Comparison of ENCODE assay signal across 8 cellular contexts in genomic region chr2:25851740-25852503, GRCh38. TPM values are rescaled to one million over a fixed set of nuclear protein-coding genes. Genes with fewer than 3 reads are reported as not detected.
DNase-seq lines count a peak whose midpoint lies in the region; ATAC-seq and TF ChIP-seq lines count a peak whose summit lies in the region.

No MANE protein-coding gene starts in this region.

- H3K36me3 Mint-ChIP-seq in CD8-positive, alpha-beta T cell = peaks cover 11% of the 10 kb centered on the region
- peaks cover 3% of the 10 kb centered on the region for H3K36me3 Mint-ChIP-seq in activated naive CD4-positive, alpha-beta T cell treated with anti-CD3 and anti-CD28 coated beads, Interleukin-2, amount 50 U/mL, for 24 hours

- H3K27me3 ChIP-seq in CD8-positive, alpha-beta T cell (ENCODE audit: insufficient read depth, low read length) = no peaks in the 10 kb centered on the region

- no peaks in the 10 kb centered on the region for H3K27me3 Mint-ChIP-seq in CD8-positive, alpha-beta T cell (ENCODE audit: low read depth)
- no peaks in the 10 kb centered on the region for H3K27me3 Mint-ChIP-seq in activated naive CD4-positive, alpha-beta T cell treated with anti-CD3 and anti-CD28 coated beads, Interleukin-2, amount 50 U/mL, for 24 hours

- POLR2A ChIA-PET in CD8-positive, alpha-beta T cell (lab: Charles Lee) = interaction anchor here (1.2 to 3.9 kb wide), 3 partner anchors 17 to 26 kb away, joined by 3 to 24 read pairs (median 4); partner anchors contain the start of gene ASXL2

- no peak overlapping the region for H3K4me3 ChIP-seq in CD8-positive, alpha-beta T cell (ENCODE audit: low read depth, low read length)

- peak in 3 of 7 experiments; percentile 10 to 26 (median 24) for DNase-seq in CD8-positive, alpha-beta T cell
- peak; percentile 70 for DNase-seq in NOMO-1 treated with dmso at 0.1 percent for 144 hours (lab: John Stamatoyannopoulos, UW; ENCODE audit: unreplicated experiment)
- DNase-seq in Right ventricle myocardium superior = no peak
- peak; percentile 40 for DNase-seq in putamen (ENCODE audit: low spot score)

- peaks cover 3% of the 10 kb centered on the region for H3K9me3 Mint-ChIP-seq in CD8-positive, alpha-beta T cell
- no peaks in the 10 kb centered on the region for H3K9me3 Mint-ChIP-seq in activated naive CD4-positive, alpha-beta T cell treated with anti-CD3 and anti-CD28 coated beads, Interleukin-2, amount 50 U/mL, for 24 hours

- no peak overlapping the region for H3K27ac Mint-ChIP-seq in CD8-positive, alpha-beta T cell
- H3K27ac Mint-ChIP-seq in activated naive CD4-positive, alpha-beta T cell treated with anti-CD3 and anti-CD28 coated beads, Interleukin-2, amount 50 U/mL, for 24 hours = peak overlapping the region; percentile 89

- peak; percentile 74 for TF ChIP-seq CTCF in CD8-positive, alpha-beta T cell (IDR thresholded peaks at IDR 0.05)

- no peak overlapping the region for H3K27ac ChIP-seq in CD8-positive, alpha-beta T cell (ENCODE audit: low read depth, low read length)

- no peaks in the 10 kb centered on the region for H3K36me3 ChIP-seq in CD8-positive, alpha-beta T cell (ENCODE audit: insufficient read depth, low read length)

- peak; percentile 95 for ATAC-seq in CD8-positive, alpha-beta T cell
- peak; percentile 85 for ATAC-seq in GM18867 (IDR thresholded peaks at IDR 0.05; ENCODE audit: unreplicated experiment)
- ATAC-seq in HG03354 (IDR thresholded peaks at IDR 0.05; ENCODE audit: poor library complexity, severe bottlenecking, unreplicated experiment) = peak; percentile 82
- peak; percentile 92 for ATAC-seq in Right ventricle myocardium superior (ENCODE audit: poor library complexity)
- ATAC-seq in GM18858 (IDR thresholded peaks at IDR 0.05; ENCODE audit: unreplicated experiment) = no peak

- CTCF ChIA-PET in CD8-positive, alpha-beta T cell (lab: Charles Lee) = interaction anchor here (0.6 to 4.2 kb wide), 37 partner anchors 9 to 383 kb away, joined by 3 to 39 read pairs (median 4); partner anchors contain the start of genes ASXL2 and KIF3C

- peak overlapping the region; percentile 65 for H3K4me3 Mint-ChIP-seq in CD8-positive, alpha-beta T cell
- H3K4me3 Mint-ChIP-seq in activated naive CD4-positive, alpha-beta T cell treated with anti-CD3 and anti-CD28 coated beads, Interleukin-2, amount 50 U/mL, for 24 hours = peak overlapping the region; percentile 80

- intact Hi-C loops in CD8-positive, alpha-beta T cell (cut with DNase I, micrococcal nuclease) = loop anchor here (1.0 to 10.0 kb wide), 10 partner anchors 26 to 725 kb away; partner anchors contain the start of gene ASXL2 (in 2 of the 2)
- intact Hi-C loops in Right ventricle myocardium superior (cut with DNase I) = loop anchor here (10.0 kb wide), 1 partner anchor 103 kb away; no protein-coding TSS in a partner anchor

- H3K4me1 ChIP-seq in CD8-positive, alpha-beta T cell (ENCODE audit: insufficient read depth, low read length) = peaks cover 32% of the 10 kb centered on the region

- peaks cover 50% of the 10 kb centered on the region for H3K4me1 Mint-ChIP-seq in CD8-positive, alpha-beta T cell (ENCODE audit: low read depth)
- peaks cover 52% of the 10 kb centered on the region for H3K4me1 Mint-ChIP-seq in activated naive CD4-positive, alpha-beta T cell treated with anti-CD3 and anti-CD28 coated beads, Interleukin-2, amount 50 U/mL, for 24 hours

- no peaks in the 10 kb centered on the region for H3K9me3 ChIP-seq in CD8-positive, alpha-beta T cell (ENCODE audit: low read length)

RNA-seq across cellular contexts. Expression of gene ASXL2, which starts 26.4 kb away (rescaled TPM):
- 10 to 100 TPM in 1 of 2 experiments, 1 to 10 TPM in 1; 7.5 to 10.7 TPM for total RNA-seq in CD8-positive, alpha-beta T cell
- 21.3 TPM for total RNA-seq in Right ventricle myocardium superior
